1 cellular context compared by ENCODE assay signal in genomic region chr14:55028476-55028875, GRCh38.
TF ChIP-seq lines count a peak whose summit lies in the region.

No MANE protein-coding gene starts in this region.

TF ChIP-seq in GM12878, 131 proteins besides CTCF, POLR2A, EP300 and RAD21:
- TF ChIP-seq ZNF24 (IDR thresholded peaks at IDR 0.05) (no peak), POLR2AphosphoS5 (IDR thresholded peaks at IDR 0.05; ENCODE audit: low read length) (no peak), CBX3 (IDR thresholded peaks at IDR 0.05; ENCODE audit: borderline replicate concordance, low read depth) (no peak), PKNOX1 (IDR thresholded peaks at IDR 0.05) (peak; percentile 42; the same call in 1 of the 2 replicates)
